32 cellular contexts compared by ENCODE assay signal in genomic region chr7:42431873-42432272, GRCh38.
"Had no signal": no experiment of that assay in that cellular context is flagged by ENCODE, and none has a peak within 500 bp of the region (broad histone marks: within the 10 kb centered on the region; RNA-seq: fewer than 3 reads in every experiment).

No MANE protein-coding gene starts in this region.

- H3K36me3 Mint-ChIP-seq: activated naive CD4-positive, alpha-beta T cell treated with anti-CD3 and anti-CD28 coated beads, Interleukin-2, amount 50 U/mL, for 24 hours; activated naive CD8-positive, alpha-beta T cell treated with anti-CD3 and anti-CD28 coated beads for 36 hours had no signal

- H3K9me3 Mint-ChIP-seq: activated CD8-positive, alpha-beta T cell treated with anti-CD3 and anti-CD28 coated beads for 36 hours; activated naive CD4-positive, alpha-beta T cell treated with anti-CD3 and anti-CD28 coated beads, Interleukin-2, amount 50 U/mL, for 24 hours; activated T-helper 1 cell treated with anti-CD3 and anti-CD28 coated beads, Interleukin-12 subunit alpha, Interleukin-12 subunit beta, Interleukin-2, Interleukin-4 antibody, amounts not matched to agents 30 ng/mL and 10 ng/mL and 1 ng/mL, durations not matched to agents 14 hours and 24 hours and 36 hours; activated T-helper 2 cell treated with anti-CD3 and anti-CD28 coated beads, Interferon-gamma antibody, Interleukin-2, Interleukin-4, amounts not matched to agents 10 μg/mL and 5 μg/mL and 100 μg/mL, durations not matched to agents 14 hours and 24 hours and 36 hours had no signal

- ATAC-seq: activated CD4-positive, CD25-positive, alpha-beta regulatory T cell treated with anti-CD3 and anti-CD28 coated beads, Interleukin-2, amount 50 U/mL, for 24 hours; activated CD8-positive, alpha-beta T cell treated with anti-CD3 and anti-CD28 coated beads for 36 hours; activated naive CD8-positive, alpha-beta T cell treated with anti-CD3 and anti-CD28 coated beads, Interleukin-2, amount 50 U/mL, for 24 hours; body of pancreas; effector memory CD8-positive, alpha-beta T cell; gastroesophageal sphincter; T-helper 17 cell had no signal

- H3K4me3 ChIP-seq: adrenal gland, body of pancreas, esophagus squamous epithelium, gastroesophageal sphincter, heart right ventricle, hepatocyte had no signal

- H3K27me3 Mint-ChIP-seq: activated B cell treated with CpG ODN at 0.5 μM for 24 hours; activated CD8-positive, alpha-beta T cell treated with anti-CD3 and anti-CD28 coated beads for 36 hours; activated naive CD4-positive, alpha-beta T cell treated with anti-CD3 and anti-CD28 coated beads, Interleukin-2, amount 50 U/mL, for 24 hours; activated naive CD8-positive, alpha-beta T cell treated with anti-CD3 and anti-CD28 coated beads, Interleukin-2, amount 50 U/mL, for 24 hours; effector memory CD8-positive, alpha-beta T cell had no signal

- H3K4me3 Mint-ChIP-seq: activated B cell treated with CpG ODN at 0.5 μM for 24 hours; activated CD8-positive, alpha-beta T cell treated with anti-CD3 and anti-CD28 coated beads for 36 hours; activated naive CD4-positive, alpha-beta T cell treated with anti-CD3 and anti-CD28 coated beads for 36 hours; activated naive CD4-positive, alpha-beta T cell treated with anti-CD3 and anti-CD28 coated beads, Interleukin-2, amount 50 U/mL, for 24 hours; activated naive CD8-positive, alpha-beta T cell treated with anti-CD3 and anti-CD28 coated beads for 36 hours; activated naive CD8-positive, alpha-beta T cell treated with anti-CD3 and anti-CD28 coated beads, Interleukin-2, amount 50 U/mL, for 24 hours; activated T-helper 1 cell treated with anti-CD3 and anti-CD28 coated beads, Interleukin-12 subunit alpha, Interleukin-12 subunit beta, Interleukin-2, Interleukin-4 antibody, amounts not matched to agents 30 ng/mL and 10 ng/mL and 1 ng/mL, durations not matched to agents 14 hours and 24 hours and 36 hours; effector memory CD8-positive, alpha-beta T cell; T-helper 17 cell had no signal

- H3K9me3 ChIP-seq: adrenal gland, body of pancreas, esophagus squamous epithelium, gastroesophageal sphincter had no signal

- H3K4me1 Mint-ChIP-seq: activated B cell treated with CpG ODN at 0.5 μM for 24 hours; activated naive CD4-positive, alpha-beta T cell treated with anti-CD3 and anti-CD28 coated beads, Interleukin-2, amount 50 U/mL, for 24 hours; activated naive CD8-positive, alpha-beta T cell treated with anti-CD3 and anti-CD28 coated beads for 36 hours; activated naive CD8-positive, alpha-beta T cell treated with anti-CD3 and anti-CD28 coated beads, Interleukin-2, amount 50 U/mL, for 24 hours; T-helper 17 cell had no signal

- H3K27ac ChIP-seq: adrenal gland, body of pancreas, epithelial cell of prostate, esophagus squamous epithelium, gastroesophageal sphincter, heart right ventricle, hepatocyte, WERI-Rb-1 had no signal

- H3K36me3 ChIP-seq: adrenal gland, esophagus squamous epithelium, gastroesophageal sphincter, heart right ventricle, WERI-Rb-1 had no signal

- H3K27me3 ChIP-seq: adrenal gland, body of pancreas, esophagus squamous epithelium, gastroesophageal sphincter, heart right ventricle, hepatocyte had no signal

- H3K27ac Mint-ChIP-seq: activated B cell treated with CpG ODN at 0.5 μM for 24 hours; activated CD8-positive, alpha-beta T cell treated with anti-CD3 and anti-CD28 coated beads for 36 hours; activated naive CD4-positive, alpha-beta T cell treated with anti-CD3 and anti-CD28 coated beads for 36 hours; activated naive CD4-positive, alpha-beta T cell treated with anti-CD3 and anti-CD28 coated beads, Interleukin-2, amount 50 U/mL, for 24 hours; activated naive CD8-positive, alpha-beta T cell treated with anti-CD3 and anti-CD28 coated beads for 36 hours; activated naive CD8-positive, alpha-beta T cell treated with anti-CD3 and anti-CD28 coated beads, Interleukin-2, amount 50 U/mL, for 24 hours; activated T-helper 1 cell treated with anti-CD3 and anti-CD28 coated beads, Interleukin-12 subunit alpha, Interleukin-12 subunit beta, Interleukin-2, Interleukin-4 antibody, amounts not matched to agents 30 ng/mL and 10 ng/mL and 1 ng/mL, durations not matched to agents 14 hours and 24 hours and 36 hours; activated T-helper 2 cell treated with anti-CD3 and anti-CD28 coated beads, Interferon-gamma antibody, Interleukin-2, Interleukin-4, amounts not matched to agents 10 μg/mL and 5 μg/mL and 100 μg/mL, durations not matched to agents 14 hours and 24 hours and 36 hours; effector memory CD8-positive, alpha-beta T cell; T-helper 17 cell had no signal

- H3K4me1 ChIP-seq: adrenal gland, body of pancreas, esophagus squamous epithelium, gastroesophageal sphincter, heart right ventricle had no signal

- DNase-seq: activated B cell treated with CpG ODN at 0.5 μM for 24 hours; activated CD4-positive, alpha-beta T cell treated with anti-CD3 and anti-CD28 coated beads for 48 hours; activated CD4-positive, alpha-beta T cell treated with anti-CD3 and anti-CD28 coated beads, Interleukin-2, amount 50 U/mL, for 1 hour; activated CD4-positive, alpha-beta T cell treated with anti-CD3 and anti-CD28 coated beads, Interleukin-2, amount 50 U/mL, for 48 hours; activated CD8-positive, alpha-beta memory T cell treated with anti-CD3 and anti-CD28 coated beads for 24 hours; activated CD8-positive, alpha-beta T cell treated with anti-CD3 and anti-CD28 coated beads for 36 hours; activated effector memory CD4-positive, alpha-beta T cell treated with anti-CD3 and anti-CD28 coated beads, Interleukin-2, amount 50 U/mL, for 16 hours; activated naive CD4-positive, alpha-beta T cell treated with anti-CD3 and anti-CD28 coated beads for 36 hours; activated naive CD8-positive, alpha-beta T cell treated with anti-CD3 and anti-CD28 coated beads for 36 hours; activated naive CD8-positive, alpha-beta T cell treated with anti-CD3 and anti-CD28 coated beads, Interleukin-2, amount 50 U/mL, for 24 hours; activated T-cell treated with anti-CD3 and anti-CD28 coated beads, Interleukin-2, amount 50 U/mL, for 48 hours; adrenal gland; amygdala; aorta; body of pancreas; caudate nucleus; cortex of kidney; dermis blood vessel endothelial cell; effector CD4-positive, alpha-beta T cell; effector memory CD8-positive, alpha-beta T cell; esophagus squamous epithelium; foreskin melanocyte; heart right ventricle; T-helper 17 cell; WERI-Rb-1 had no signal
